ENCODE assay signal across 17 cellular contexts in the genomic region with DNA sequence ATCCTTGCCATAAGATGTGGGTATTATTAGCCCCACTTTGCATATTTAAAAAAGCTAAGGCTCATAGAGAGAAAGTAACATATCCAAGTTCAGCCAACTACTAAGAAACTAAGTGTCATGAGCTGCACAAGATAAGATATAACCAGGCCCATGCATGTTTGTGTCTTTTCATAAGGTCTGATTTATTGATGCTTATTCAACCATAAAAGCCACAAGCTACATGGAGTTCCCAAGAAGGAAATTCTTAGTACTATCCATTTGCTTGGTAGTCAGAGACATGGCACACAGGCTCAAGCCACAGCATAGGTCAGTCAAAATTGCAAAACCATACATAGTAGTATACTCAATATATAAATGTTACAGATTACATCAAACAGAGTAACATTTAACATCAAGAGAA.
DNase-seq lines count a peak whose midpoint lies in the region; ATAC-seq and TF ChIP-seq lines count a peak whose summit lies in the region.
"Had no signal": no experiment of that assay in that cellular context is flagged by ENCODE, and none has a peak within 500 bp of the region (broad histone marks: within the 10 kb centered on the region; RNA-seq: fewer than 3 reads in every experiment).

No MANE protein-coding gene starts in this region.

- dilution Hi-C loops in mammary epithelial cell (cut with HindIII; ENCODE audit: low sequenced_read_pairs), result no loop called here

- no peak for ATAC-seq in GM19328 (IDR thresholded peaks at IDR 0.05; ENCODE audit: unreplicated experiment)
- ATAC-seq: CD8-positive, alpha-beta T cell; GM23338; HCT116 had no signal

- no peak overlapping the region for H3K27ac ChIP-seq in mammary epithelial cell (ENCODE audit: insufficient read depth, low read depth, low read length)
- no peak overlapping the region for H3K27ac ChIP-seq in breast epithelium
- H3K27ac ChIP-seq: 22Rv1, BLaER1, C4-2B had no signal

- H3K9me3 ChIP-seq in mammary epithelial cell (replicated peaks; ENCODE audit: insufficient read depth, low read length), result no peaks in the 10 kb centered on the region
- no peaks in the 10 kb centered on the region for H3K9me3 ChIP-seq in breast epithelium
- H3K9me3 ChIP-seq: BLaER1, Caco-2 had no signal

- no peaks in the 10 kb centered on the region for H3K27me3 ChIP-seq in mammary epithelial cell (ENCODE audit: insufficient read depth, low read length)
- no peaks in the 10 kb centered on the region for H3K27me3 ChIP-seq in breast epithelium
- H3K27me3 ChIP-seq: BLaER1 had no signal

- no peaks in the 10 kb centered on the region for H4K20me1 ChIP-seq in mammary epithelial cell (ENCODE audit: insufficient read depth, low read length)
- H4K20me1 ChIP-seq: BLaER1 had no signal

- intact Hi-C loops in mammary epithelial cell (cut with micrococcal nuclease), result no loop called here
- intact Hi-C loops in breast epithelium (cut with DNase I; ENCODE audit: low total_unique reads), result no loop called here

- CTCF ChIA-PET in mammary epithelial cell (lab: Charles Lee; ENCODE audit: low non-redundant PET), result no interaction called here

- DNase-seq in mammary epithelial cell (peak; percentile 21), breast epithelium (ENCODE audit: low spot score in 2 of 2) (no peak), kidney glomerular epithelial cell (lab: John Stamatoyannopoulos, UW) (peak; percentile 22), renal cortical epithelial cell (ENCODE audit: low read depth) (peak; percentile 42), NCI-H1417 (lab: John Stamatoyannopoulos, UW) (no peak)
- DNase-seq: Caco-2; CD4-positive, CD25-positive, alpha-beta regulatory T cell; CD8-positive, alpha-beta T cell; DMS153; DND-41; H9 had no signal

- H3K9ac ChIP-seq in mammary epithelial cell (ENCODE audit: insufficient read depth, low read length), result no peak overlapping the region
- H3K9ac ChIP-seq: BLaER1 had no signal

- H3K4me3 ChIP-seq in mammary epithelial cell (replicated peaks in 1 of 3; ENCODE audit: insufficient read depth in 1 of 3, low read depth in 2 of 3, low read length in 3 of 3) (no peak overlapping the region), breast epithelium (no peak overlapping the region)
- H3K4me3 ChIP-seq: BLaER1, GM23338 had no signal

- TF ChIP-seq POLR2A in breast epithelium (IDR thresholded peaks at IDR 0.05), result no peak

- H2AFZ ChIP-seq in mammary epithelial cell (ENCODE audit: low read depth, low read length), result no peak overlapping the region
- H2AFZ ChIP-seq: GM23338 had no signal

- no peak overlapping the region for H3K4me2 ChIP-seq in mammary epithelial cell (ENCODE audit: insufficient read depth, low read depth, low read length)
- H3K4me2 ChIP-seq: BLaER1, GM23338 had no signal

- H3K4me1 ChIP-seq in mammary epithelial cell (ENCODE audit: insufficient read depth, low read length) (peaks cover 12% of the 10 kb centered on the region), breast epithelium (no peaks in the 10 kb centered on the region)
- H3K4me1 ChIP-seq: BLaER1, Caco-2 had no signal

- H3K36me3 ChIP-seq in mammary epithelial cell (ENCODE audit: insufficient read depth, low read length) (no peaks in the 10 kb centered on the region), breast epithelium (no peaks in the 10 kb centered on the region)
- H3K36me3 ChIP-seq: BLaER1 had no signal

- no TSS peak for BruUV-seq in mammary epithelial cell (replicated peaks; lab: Mats Ljungman, UMichigan)

- TF ChIP-seq CTCF in mammary epithelial cell (conservative IDR thresholded peaks at IDR 0.05 in 1 of 2, IDR thresholded peaks at IDR 0.05 in 1 of 2; ENCODE audit: extremely low read depth in 1 of 2, insufficient read depth in 1 of 2, low read depth in 1 of 2, low read length in 2 of 2), result no peak
- no peak for TF ChIP-seq CTCF in breast epithelium (IDR thresholded peaks at IDR 0.05)

- in situ Hi-C loops in mammary epithelial cell (cut with MboI; ENCODE audit: low sequenced_read_pairs in 2 of 2), result no loop called here

- H3K79me2 ChIP-seq in mammary epithelial cell (ENCODE audit: insufficient read depth, low read length), result no peaks in the 10 kb centered on the region

Comparison
In these comparisons a context has a peak if more than half of its experiments do, and no peak if none do; other contexts are left out.
1. DNase-seq: peak in mammary epithelial cell (single experiment), kidney glomerular epithelial cell (single experiment) and renal cortical epithelial cell (single experiment); none in breast epithelium (0 of 2) and NCI-H1417 (0 of 3).